Comparison of ENCODE assay signal across 1 cellular context in the genomic region with DNA sequence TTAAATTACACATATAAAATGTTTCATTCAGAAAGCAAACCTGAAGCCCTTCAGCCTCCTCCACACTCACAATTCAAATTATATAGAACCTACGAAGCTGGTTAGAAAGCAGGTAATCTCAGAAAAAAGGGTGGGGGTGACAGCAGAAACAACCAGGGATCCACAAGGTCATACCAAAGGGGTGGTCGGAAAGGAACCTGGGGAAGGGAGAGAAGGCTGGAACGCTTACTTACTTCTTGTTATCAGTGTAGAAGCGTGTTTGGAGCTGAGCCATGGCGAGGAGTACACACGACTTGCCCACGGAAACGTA.
TF ChIP-seq lines count a peak whose summit lies in the region.

No MANE protein-coding gene starts in this region.

TF ChIP-seq in IMR-90, 13 proteins besides CTCF, POLR2A, EP300 and RAD21 (continued from another document):
- TF ChIP-seq MAZ (IDR thresholded peaks at IDR 0.05; ENCODE audit: borderline replicate concordance, low read depth, low read length): no peak
- TF ChIP-seq MAFK (IDR thresholded peaks at IDR 0.05; ENCODE audit: low read depth, low read length): no peak
- TF ChIP-seq RFX5 (IDR thresholded peaks at IDR 0.05; ENCODE audit: low read depth, low read length): no peak
- no peak for TF ChIP-seq BHLHE40 (IDR thresholded peaks at IDR 0.05; ENCODE audit: low read depth, low read length)
TF ChIP-seq in IMR-90: peak in this region for 0.
